ENCODE assay signal across 8 cellular contexts in the genomic region with DNA sequence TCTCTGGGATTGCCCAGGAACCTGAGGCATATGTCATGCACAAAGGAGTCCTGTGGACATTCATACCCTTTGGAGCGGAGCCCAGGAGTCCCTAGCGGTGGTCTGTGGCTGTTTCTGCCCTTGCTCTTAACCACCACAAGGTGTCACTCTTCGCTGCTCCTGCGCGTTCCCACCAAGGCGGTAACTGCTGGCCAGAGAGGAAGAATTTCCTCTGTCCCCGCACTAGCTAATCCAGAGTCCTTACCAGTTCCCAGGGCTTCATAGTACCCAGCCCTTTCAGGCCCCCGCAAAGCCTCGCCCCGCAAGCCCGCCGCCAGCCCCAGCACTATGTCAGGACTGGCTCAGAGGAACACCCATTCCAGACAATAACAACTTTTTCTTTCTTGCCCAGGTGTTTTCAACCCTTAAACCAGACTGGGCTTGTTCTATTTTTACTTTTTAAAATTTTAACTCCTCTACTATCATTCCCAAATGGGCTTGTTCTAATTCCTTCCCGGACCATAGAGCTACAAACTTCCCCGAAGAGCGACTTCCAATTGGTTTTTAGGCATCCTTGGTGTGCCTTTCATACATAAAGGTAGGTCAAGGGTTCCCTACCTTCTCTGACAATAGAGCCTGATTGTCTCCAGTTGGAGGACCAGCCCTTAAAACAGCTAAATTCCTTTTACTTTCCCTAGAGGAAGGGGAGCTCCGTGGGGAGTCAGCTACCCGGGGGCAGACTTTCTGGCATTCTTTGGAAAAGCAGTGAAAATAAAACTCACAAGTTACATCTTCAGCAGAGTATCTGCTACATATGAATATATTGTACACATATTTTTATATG. TPM values are rescaled to one million over a fixed set of nuclear protein-coding genes. Genes with fewer than 3 reads are reported as not detected.
DNase-seq lines count a peak whose midpoint lies in the region; ATAC-seq and TF ChIP-seq lines count a peak whose summit lies in the region.

No MANE protein-coding gene starts in this region.

- no peak overlapping the region for H3K4me3 ChIP-seq in CD8-positive, alpha-beta T cell (ENCODE audit: low read depth, low read length)
- no peak overlapping the region for H3K4me3 ChIP-seq in LNCaP clone FGC (ENCODE audit: low read depth, low read length)
- H3K4me3 ChIP-seq in fibroblast of pulmonary artery (replicated peaks; ENCODE audit: low read depth, low read length): no peak overlapping the region

- ATAC-seq in CD8-positive, alpha-beta T cell: peak; percentile 99
- peak; percentile 90 for ATAC-seq in GM21515 (IDR thresholded peaks at IDR 0.05; ENCODE audit: unreplicated experiment)
- peak; percentile 95 to 97 for ATAC-seq in natural killer cell treated with Interleukin-12 subunit alpha and Interleukin-12 subunit beta and Interleukin-15 and Interleukin-18, amount 100 ng/mL, for 72 hours

- POLR2A ChIA-PET in CD8-positive, alpha-beta T cell (lab: Charles Lee): interaction anchor here (0.6 kb wide), 2 partner anchors 162 to 637 kb away, joined by 3 to 4 read pairs; no protein-coding TSS in a partner anchor

- no peak overlapping the region for H3K27ac Mint-ChIP-seq in CD8-positive, alpha-beta T cell
- H3K27ac Mint-ChIP-seq in natural killer cell treated with Interleukin-12 subunit alpha and Interleukin-12 subunit beta and Interleukin-15 and Interleukin-18, amount 100 ng/mL, for 72 hours: peak overlapping the region in 1 of 2 donors; percentile 51

- H3K27me3 Mint-ChIP-seq in CD8-positive, alpha-beta T cell (ENCODE audit: low read depth): peaks cover 3% of the 10 kb centered on the region
- H3K27me3 Mint-ChIP-seq in natural killer cell treated with Interleukin-12 subunit alpha and Interleukin-12 subunit beta and Interleukin-15 and Interleukin-18, amount 100 ng/mL, for 72 hours: no peaks in the 10 kb centered on the region

- no peaks in the 10 kb centered on the region for H3K4me1 ChIP-seq in CD8-positive, alpha-beta T cell (ENCODE audit: insufficient read depth, low read length)

- no peaks in the 10 kb centered on the region for H3K36me3 Mint-ChIP-seq in CD8-positive, alpha-beta T cell
- no peaks in the 10 kb centered on the region for H3K36me3 Mint-ChIP-seq in natural killer cell treated with Interleukin-12 subunit alpha and Interleukin-12 subunit beta and Interleukin-15 and Interleukin-18, amount 100 ng/mL, for 72 hours

- peak; percentile 31 to 79 (median 63) for DNase-seq in CD8-positive, alpha-beta T cell
- DNase-seq in LNCaP clone FGC (ENCODE audit: low read depth) (peak; percentile 51), RKO (ENCODE audit: low spot score) (peak; percentile 94), fibroblast of pulmonary artery (ENCODE audit: low read depth) (peak; percentile 95)
- peak; percentile 67 to 78 for DNase-seq in activated T-cell treated with anti-CD3 and anti-CD28 coated beads, Interleukin-2, amount 50 U/mL, for 48 hours
- DNase-seq in natural killer cell treated with Interleukin-12 subunit alpha and Interleukin-12 subunit beta and Interleukin-15 and Interleukin-18, amount 100 ng/mL, for 72 hours (ENCODE audit: low spot score): peak; percentile 80
- peak; percentile 34 to 73 (median 52) for DNase-seq in stimulated activated naive CD4-positive, alpha-beta T cell (lab: John Stamatoyannopoulos, UW)

- no peak overlapping the region for H3K4me3 Mint-ChIP-seq in CD8-positive, alpha-beta T cell
- H3K4me3 Mint-ChIP-seq in natural killer cell treated with Interleukin-12 subunit alpha and Interleukin-12 subunit beta and Interleukin-15 and Interleukin-18, amount 100 ng/mL, for 72 hours: peak overlapping the region; percentile 5

- intact Hi-C loops in CD8-positive, alpha-beta T cell (cut with DNase I, micrococcal nuclease): loop anchor here (1.0 to 10.0 kb wide), 6 partner anchors 42 to 955 kb away; no protein-coding TSS in a partner anchor

- no peaks in the 10 kb centered on the region for H3K27me3 ChIP-seq in CD8-positive, alpha-beta T cell (ENCODE audit: insufficient read depth, low read length)

- no peak overlapping the region for H3K27ac ChIP-seq in CD8-positive, alpha-beta T cell (ENCODE audit: low read depth, low read length)

- peak; percentile 98 for TF ChIP-seq CTCF in CD8-positive, alpha-beta T cell (IDR thresholded peaks at IDR 0.05)
- peak; percentile 98 for TF ChIP-seq CTCF in LNCaP clone FGC (IDR thresholded peaks at IDR 0.05; ENCODE audit: control insufficient read depth, extremely low read depth, insufficient read depth)
- TF ChIP-seq CTCF in fibroblast of pulmonary artery (IDR thresholded peaks at IDR 0.05; ENCODE audit: low read length, missing control alignments): no peak

- no peaks in the 10 kb centered on the region for H3K9me3 ChIP-seq in CD8-positive, alpha-beta T cell (ENCODE audit: low read length)

- H3K36me3 ChIP-seq in CD8-positive, alpha-beta T cell (ENCODE audit: insufficient read depth, low read length): no peaks in the 10 kb centered on the region

- no peaks in the 10 kb centered on the region for H3K9me3 Mint-ChIP-seq in CD8-positive, alpha-beta T cell
- H3K9me3 Mint-ChIP-seq in natural killer cell treated with Interleukin-12 subunit alpha and Interleukin-12 subunit beta and Interleukin-15 and Interleukin-18, amount 100 ng/mL, for 72 hours: no peaks in the 10 kb centered on the region

- CTCF ChIA-PET in CD8-positive, alpha-beta T cell (lab: Charles Lee): interaction anchor here (0.5 to 8.5 kb wide), 80 partner anchors 9 to 721 kb away, joined by 3 to 213 read pairs (median 4); no protein-coding TSS in a partner anchor

- peaks cover 5% of the 10 kb centered on the region for H3K4me1 Mint-ChIP-seq in CD8-positive, alpha-beta T cell (ENCODE audit: low read depth)
- H3K4me1 Mint-ChIP-seq in natural killer cell treated with Interleukin-12 subunit alpha and Interleukin-12 subunit beta and Interleukin-15 and Interleukin-18, amount 100 ng/mL, for 72 hours (ENCODE audit: low read depth in 2 of 2): peaks cover 7 to 8% of the 10 kb centered on the region in 2 donors

RNA-seq across cellular contexts. Expression of gene ZNF774, which starts 31.8 kb away (rescaled TPM):
- total RNA-seq in CD8-positive, alpha-beta T cell: under 1 TPM in 1 of 2 experiments, not detected in 1; 0.08 TPM
- 1 to 10 TPM; 1.3 to 1.4 TPM for total RNA-seq in natural killer cell treated with Interleukin-12 subunit alpha and Interleukin-12 subunit beta and Interleukin-15 and Interleukin-18, amount 100 ng/mL, for 72 hours

RNA-seq across cellular contexts. Expression of gene NGRN, which starts 54.8 kb away (rescaled TPM):
- 10 to 100 TPM; 57.8 to 62.0 TPM for total RNA-seq in CD8-positive, alpha-beta T cell
- total RNA-seq in natural killer cell treated with Interleukin-12 subunit alpha and Interleukin-12 subunit beta and Interleukin-15 and Interleukin-18, amount 100 ng/mL, for 72 hours: 10 to 100 TPM; 22.8 to 36.5 TPM
